ENCODE assay signal across 13 cellular contexts in genomic region chr4:11252149-11252548, GRCh38.
"Had no signal": no experiment of that assay in that cellular context is flagged by ENCODE, and none has a peak within 500 bp of the region (broad histone marks: within the 10 kb centered on the region; RNA-seq: fewer than 3 reads in every experiment).

No MANE protein-coding gene starts in this region.

- H3K4me3 ChIP-seq: hepatocyte, upper lobe of right lung had no signal

- H3K36me3 Mint-ChIP-seq: activated naive CD8-positive, alpha-beta T cell treated with anti-CD3 and anti-CD28 coated beads for 36 hours; mesothelial cell of epicardium had no signal

- H3K9me3 ChIP-seq: upper lobe of right lung had no signal

- H3K36me3 ChIP-seq: brain microvascular endothelial cell, upper lobe of right lung had no signal

- H3K4me1 ChIP-seq: parathyroid adenoma, upper lobe of right lung had no signal

- DNase-seq: activated CD4-positive, alpha-beta T cell treated with anti-CD3 and anti-CD28 coated beads, Interleukin-2, amount 50 U/mL, for 48 hours; activated CD4-positive, CD25-positive, alpha-beta regulatory T cell treated with anti-CD3 and anti-CD28 coated beads, Interleukin-2, amount 50 U/mL, for 72 hours; activated gamma-delta T cell treated with Interleukin-2 at 50 U/mL for 16 hours; activated naive CD8-positive, alpha-beta T cell treated with anti-CD3 and anti-CD28 coated beads for 36 hours; activated T-cell treated with anti-CD3 and anti-CD28 coated beads, Interleukin-2, amount 50 U/mL, for 48 hours; brain microvascular endothelial cell; kidney glomerular epithelial cell; stimulated activated CD4-positive, alpha-beta T cell treated with anti-CD3 and anti-CD28 coated beads, Interleukin-2, amount 100 ng/mL, for 48 hours; upper lobe of right lung had no signal

- H3K27me3 Mint-ChIP-seq: activated naive CD8-positive, alpha-beta T cell treated with anti-CD3 and anti-CD28 coated beads for 36 hours; stimulated activated naive CD8-positive, alpha-beta T cell treated with anti-CD3 and anti-CD28 coated beads, Interleukin-15, Interleukin-2, amounts not matched to agents 100 ng/mL and 50 ng/mL, for 24 hours had no signal

- H3K9me3 Mint-ChIP-seq: activated naive CD8-positive, alpha-beta T cell treated with anti-CD3 and anti-CD28 coated beads for 36 hours; mesothelial cell of epicardium; stimulated activated naive CD8-positive, alpha-beta T cell treated with anti-CD3 and anti-CD28 coated beads, Interleukin-15, Interleukin-2, amounts not matched to agents 100 ng/mL and 50 ng/mL, for 24 hours had no signal

- H3K4me2 ChIP-seq: hepatocyte had no signal

- ATAC-seq: upper lobe of right lung had no signal

- H3K27ac Mint-ChIP-seq: activated naive CD8-positive, alpha-beta T cell treated with anti-CD3 and anti-CD28 coated beads for 36 hours; mesothelial cell of epicardium; stimulated activated naive CD8-positive, alpha-beta T cell treated with anti-CD3 and anti-CD28 coated beads, Interleukin-15, Interleukin-2, amounts not matched to agents 100 ng/mL and 50 ng/mL, for 24 hours had no signal

- H3K27me3 ChIP-seq: brain microvascular endothelial cell, hepatocyte, upper lobe of right lung had no signal

- H3K9ac ChIP-seq: parathyroid adenoma had no signal

- H3K4me3 Mint-ChIP-seq: activated naive CD8-positive, alpha-beta T cell treated with anti-CD3 and anti-CD28 coated beads for 36 hours; mesothelial cell of epicardium; stimulated activated naive CD8-positive, alpha-beta T cell treated with anti-CD3 and anti-CD28 coated beads, Interleukin-15, Interleukin-2, amounts not matched to agents 100 ng/mL and 50 ng/mL, for 24 hours had no signal

- H3K79me2 ChIP-seq: hepatocyte, parathyroid adenoma had no signal

- H3K27ac ChIP-seq: brain microvascular endothelial cell, hepatocyte, parathyroid adenoma, upper lobe of right lung had no signal

- H2AFZ ChIP-seq: hepatocyte, parathyroid adenoma had no signal

- H3K4me1 Mint-ChIP-seq: mesothelial cell of epicardium had no signal
